In the genomic region with DNA sequence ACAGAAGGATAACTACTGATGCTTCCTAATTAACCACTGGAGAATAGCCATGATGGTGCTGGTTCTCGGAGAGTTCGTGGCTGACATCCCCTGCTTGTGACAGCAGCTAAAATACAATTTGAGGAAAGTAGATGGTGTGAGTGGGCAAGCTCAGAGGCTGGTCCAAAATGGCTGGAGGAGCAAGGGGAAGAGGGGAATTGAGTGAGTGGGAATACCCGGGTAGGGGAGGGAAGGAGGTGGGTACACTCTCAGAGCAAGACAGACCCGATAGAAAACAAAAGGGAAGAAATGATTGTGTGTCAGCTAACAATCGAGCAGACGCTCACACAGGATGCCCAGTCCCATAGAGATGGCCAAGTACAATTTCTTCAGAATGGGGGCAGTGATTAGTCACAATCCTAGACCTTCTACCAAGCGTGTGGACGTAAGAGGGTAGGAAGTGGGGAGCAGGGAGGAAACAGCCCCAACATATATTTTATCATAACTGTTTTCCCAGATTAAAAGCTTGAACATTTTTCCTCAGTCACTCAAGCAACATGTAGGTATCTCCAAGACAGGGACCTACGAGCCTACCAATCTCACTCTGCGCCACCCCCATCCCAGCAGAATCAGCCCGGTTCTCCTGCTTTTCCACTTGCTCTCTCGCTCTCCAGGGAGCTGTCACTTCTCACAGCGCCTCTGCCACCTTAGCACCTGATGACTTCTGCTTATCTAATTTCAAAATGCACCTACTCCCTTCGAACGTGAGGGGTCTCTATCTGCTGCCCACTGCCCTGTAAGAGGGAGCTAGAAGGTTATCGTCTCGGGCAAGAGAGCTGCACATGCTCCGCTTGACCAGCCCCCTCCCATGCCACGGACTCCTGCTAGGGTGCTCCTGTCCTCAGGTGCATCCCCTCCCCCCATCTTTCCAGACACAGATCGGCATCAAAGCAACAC, we compare ENCODE assay signal across 9 cellular contexts. TPM values are rescaled to one million over a fixed set of nuclear protein-coding genes. Genes with fewer than 3 reads are reported as not detected.
DNase-seq lines count a peak whose midpoint lies in the region; ATAC-seq and TF ChIP-seq lines count a peak whose summit lies in the region.
"Had no signal": no experiment of that assay in that cellular context is flagged by ENCODE, and none has a peak within 500 bp of the region (broad histone marks: within the 10 kb centered on the region; RNA-seq: fewer than 3 reads in every experiment).

No MANE protein-coding gene starts in this region.

- peak overlapping the region; percentile 62 to 88 (median 79) for H3K27ac ChIP-seq in spleen
- H3K27ac ChIP-seq: 22Rv1 had no signal

- intact Hi-C loops in spleen (cut with DNase I; ENCODE audit: low total_unique reads): no loop called here

- no peaks in the 10 kb centered on the region for H3K36me3 Mint-ChIP-seq in WTC11

- no peak overlapping the region for H3K27ac Mint-ChIP-seq in WTC11

- no peak for TF ChIP-seq POLR2A in spleen (IDR thresholded peaks at IDR 0.05)

- H3K4me1 Mint-ChIP-seq in WTC11: peaks cover 34% of the 10 kb centered on the region

- peak; percentile 14 for ATAC-seq in WTC11

- 47 to 65% (median 49%) methylated on average over 20 of the region's 20 CpGs for WGBS in spleen, 5 donors

- peak overlapping the region; percentile 51 for H3K4me3 ChIP-seq in iPS-18c (ENCODE audit: insufficient read depth, low read depth, low read length)
- peak overlapping the region; percentile 35 to 79 (median 52) for H3K4me3 ChIP-seq in spleen

- TF ChIP-seq CTCF in WTC11 (IDR thresholded peaks at IDR 0.05) (no peak), spleen (IDR thresholded peaks at IDR 0.05 in 8 of 11, conservative IDR thresholded peaks at IDR 0.05 in 3 of 11) (no peak)

- DNase-seq in NCI-H1092 treated with DMSO at 0.1 percent for 48 hours (lab: John Stamatoyannopoulos, UW) (peak; percentile 55), NCI-H1092 (lab: John Stamatoyannopoulos, UW) (no peak), WTC11 (ENCODE audit: low spot score) (no peak), spleen (no peak), medulla oblongata (ENCODE audit: extremely low spot score) (no peak), G401 (ENCODE audit: low spot score) (no peak)
- no peak for DNase-seq in stimulated activated CD4-positive, alpha-beta T cell treated with anti-CD3 and anti-CD28 coated beads, Interleukin-4, amount 100 ng/mL, for 24 hours

- no peaks in the 10 kb centered on the region for H3K9me3 Mint-ChIP-seq in WTC11

- CTCF ChIA-PET in WTC11 (lab: Charles Lee): interaction anchor here (0.9 to 4.9 kb wide), 17 partner anchors 10 to 161 kb away, joined by 3 to 59 read pairs (median 6); partner anchors contain the start of gene RIPOR2

- peaks cover 51% of the 10 kb centered on the region for H3K27me3 Mint-ChIP-seq in WTC11 (ENCODE audit: low read depth)

- POLR2A ChIA-PET in WTC11 (lab: Charles Lee): interaction anchor here (0.7 kb wide), 1 partner anchor 75 kb away, joined by 3 read pairs; no protein-coding TSS in a partner anchor

- H3K27me3 ChIP-seq in spleen (replicated peaks in 1 of 7): no peaks in the 10 kb centered on the region

- H3K4me3 Mint-ChIP-seq in WTC11: peak overlapping the region; percentile 78

- H3K36me3 ChIP-seq in spleen: peaks cover 0 to 62% (median 0%) of the 10 kb centered on the region in 6 donors

- H3K4me1 ChIP-seq in spleen: peaks cover 41 to 100% (median 90%) of the 10 kb centered on the region in 6 donors

- H3K9me3 ChIP-seq in iPS-18c (ENCODE audit: control insufficient read depth, insufficient read depth, low read length): peaks cover 2% of the 10 kb centered on the region
- H3K9me3 ChIP-seq in spleen: no peaks in the 10 kb centered on the region

- in situ Hi-C loops in G401 (cut with HindIII; ENCODE audit: low sequenced_read_pairs): no loop called here

TF ChIP-seq in WTC11, 78 proteins besides CTCF, POLR2A, EP300 and RAD21:
- TF ChIP-seq SMAD3 (CRISPR knock-in tag; IDR thresholded peaks at IDR 0.05; ENCODE audit: borderline replicate concordance) (no peak), SP1 (CRISPR knock-in tag; conservative IDR thresholded peaks at IDR 0.05) (0 out of 2 replicates have a peak, but pooled peaks have one; percentile 18), ZNF671 (CRISPR knock-in tag; IDR thresholded peaks at IDR 0.05) (no peak), ZNF121 (CRISPR knock-in tag; IDR thresholded peaks at IDR 0.05) (peak; percentile 69; the same call in 1 of the 2 replicates), CREM (CRISPR knock-in tag; IDR thresholded peaks at IDR 0.05) (no peak), EMX1 (CRISPR knock-in tag; IDR thresholded peaks at IDR 0.05) (no peak)

RNA-seq across cellular contexts. Expression of gene RIPOR2, which starts 26.2 kb away (rescaled TPM):
- total RNA-seq in WTC11 (2021): 11.3 to 13.5 TPM (median 11.9 TPM) in 3 replicates
- 100 to 1,000 TPM; 128 to 247 (median 172) TPM for total RNA-seq in spleen
- polyA plus RNA-seq in spleen: 10 to 100 TPM; 40.6 to 43.4 (median 41.2) TPM
- not detected in 2 replicates for total RNA-seq in G401 (2014; rRNA removed; shearing (Covaris generic))

Comparison
In these comparisons a context has a peak if more than half of its experiments do, and no peak if none do; other contexts are left out.
1. RNA of gene RIPOR2, which starts 26.2 kb away (total RNA-seq): 128 to 247 TPM in spleen and 11.3 to 13.5 TPM in WTC11; not detected in G401; every median in the first group is over 10 times any median in the second.